Comparison of ENCODE assay signal across 19 cellular contexts in the genomic region with DNA sequence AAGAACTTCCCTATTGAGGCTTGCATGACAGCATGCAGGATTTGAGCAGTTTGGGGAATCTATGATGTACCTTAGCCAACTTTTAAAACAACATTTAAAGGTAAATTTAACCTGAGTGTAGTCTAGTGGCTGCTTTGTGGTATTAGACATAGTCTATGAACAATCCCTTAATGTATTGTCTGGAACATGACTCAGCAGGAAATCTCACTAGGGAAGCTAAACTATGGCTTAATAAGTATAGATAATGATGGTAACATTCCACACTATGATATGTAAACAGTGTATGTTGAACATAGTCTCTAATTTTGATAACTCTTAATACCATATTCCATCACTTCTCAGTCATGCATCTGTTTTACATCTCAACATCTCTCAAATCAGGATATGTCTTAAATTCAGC. TPM values are rescaled to one million over a fixed set of nuclear protein-coding genes. Genes with fewer than 3 reads are reported as not detected.
DNase-seq lines count a peak whose midpoint lies in the region; ATAC-seq, FAIRE-seq and TF ChIP-seq lines count a peak whose summit lies in the region.
"Had no signal": no experiment of that assay in that cellular context is flagged by ENCODE, and none has a peak within 500 bp of the region (broad histone marks: within the 10 kb centered on the region; RNA-seq: fewer than 3 reads in every experiment).

No MANE protein-coding gene starts in this region.

- FAIRE-seq in bronchial epithelial cell (lab: Jason Lieb, UNC) = no peak

- DNase-seq in EL (peak; percentile 62), PC-3 (peak; percentile 68), bronchial epithelial cell (ENCODE audit: low read depth) (peak; percentile 81), kidney tubule cell (ENCODE audit: low spot score) (peak; percentile 63), cerebellar cortex (ENCODE audit: low spot score) (no peak), NCI-H2227 treated with DMSO at 0.1 percent for 48 hours (lab: John Stamatoyannopoulos, UW) (no peak), LoVo (ENCODE audit: low spot score) (no peak)
- DNase-seq: activated CD8-positive, alpha-beta memory T cell treated with anti-CD3 and anti-CD28 coated beads, Interleukin-2, amount 10 ng/mL, durations not matched to agents 7 days and 5 days; activated naive CD4-positive, alpha-beta T cell; CD4-positive, CD25-positive, alpha-beta regulatory T cell; hypothalamus; left ventricle myocardium inferior; NCI-H2171 treated with DMSO at 0.1 percent for 48 hours; stimulated activated CD4-positive, alpha-beta T cell treated with anti-CD3 and anti-CD28 coated beads, Interleukin-2, amount 100 ng/mL, for 48 hours had no signal

- H3K4me3 ChIP-seq in PC-3 (ENCODE audit: low read length) (no peak overlapping the region), bronchial epithelial cell (ENCODE audit: low read depth, low read length) (no peak overlapping the region)
- H3K4me3 ChIP-seq: GM23338, left ventricle myocardium inferior had no signal

- no TSS peak for BruUV-seq in PC-3 (replicated peaks; lab: Mats Ljungman, UMichigan)

- H3K79me2 ChIP-seq in PC-3 (ENCODE audit: low read length) = peaks cover 3% of the 10 kb centered on the region; the same call in 1 of the 2 replicates

- ATAC-seq in PC-3 (peak; percentile 97), GM19467 (IDR thresholded peaks at IDR 0.05; ENCODE audit: unreplicated experiment) (no peak)
- ATAC-seq: activated CD8-positive, alpha-beta memory T cell treated with anti-CD3 and anti-CD28 coated beads, Interleukin-2, amount 10 ng/mL, durations not matched to agents 7 days and 5 days; GM23338; WTC11 had no signal

- H3K9ac ChIP-seq in PC-3 (ENCODE audit: low read length) = no peak overlapping the region

- H3K27me3 ChIP-seq in PC-3 (ENCODE audit: low read length) = no peaks in the 10 kb centered on the region
- H3K27me3 ChIP-seq in bronchial epithelial cell (ENCODE audit: control insufficient read depth, insufficient read depth, low read length) = no peaks in the 10 kb centered on the region

- POLR2A ChIA-PET in PC-3 (lab: Charles Lee; ENCODE audit: unreplicated experiment) = no interaction called here

- no peaks in the 10 kb centered on the region for H3K9me2 ChIP-seq in PC-3 (replicated peaks; ENCODE audit: low read length)

- no peaks in the 10 kb centered on the region for H3F3A ChIP-seq in PC-3 (ENCODE audit: low read length, unreplicated experiment)

- TF ChIP-seq CTCF in PC-3 (conservative IDR thresholded peaks at IDR 0.05; ENCODE audit: low read depth, low read length) = no peak
- no peak for TF ChIP-seq CTCF in bronchial epithelial cell (IDR thresholded peaks at IDR 0.05; ENCODE audit: insufficient read depth, low read length, severe bottlenecking)

- H4K20me1 ChIP-seq in PC-3 (ENCODE audit: low read length) = no peaks in the 10 kb centered on the region

- H3K36me3 ChIP-seq in PC-3 (ENCODE audit: low read depth, low read length) (no peaks in the 10 kb centered on the region; the same call in 1 of the 2 replicates), bronchial epithelial cell (ENCODE audit: control insufficient read depth, insufficient read depth, low read length) (no peaks in the 10 kb centered on the region)

- peaks cover 18% of the 10 kb centered on the region for H3K4me1 ChIP-seq in PC-3 (ENCODE audit: insufficient read depth, low read length)

- intact Hi-C loops in PC-3 (cut with micrococcal nuclease) = no loop called here

- peak overlapping the region; percentile 31; the same call in 1 of the 2 replicates for H3K4me2 ChIP-seq in PC-3 (ENCODE audit: low read length)
- H3K4me2 ChIP-seq: GM23338 had no signal

- CTCF ChIA-PET in PC-3 (lab: Charles Lee) = no interaction called here

- H2AFZ ChIP-seq in PC-3 (ENCODE audit: low read length) = no peak overlapping the region
- H2AFZ ChIP-seq: GM23338 had no signal

- no peaks in the 10 kb centered on the region for H3K9me3 ChIP-seq in PC-3 (ENCODE audit: low read length)
- H3K9me3 ChIP-seq: left ventricle myocardium inferior had no signal

- H3K27ac ChIP-seq in PC-3 (ENCODE audit: low read length) = peak overlapping the region; percentile 26; the same call in 1 of the 2 replicates
- H3K27ac ChIP-seq: left ventricle myocardium inferior had no signal

RNA-seq across cellular contexts. Expression of a gene that starts 52.1 kb away (rescaled TPM):
- not detected in 2 replicates for total RNA-seq in PC-3 (2014; rRNA removed)
- total RNA-seq in bronchial epithelial cell = not detected in 2 replicates
- total RNA-seq: activated CD8-positive, alpha-beta memory T cell treated with anti-CD3 and anti-CD28 coated beads, Interleukin-2, amount 10 ng/mL, durations not matched to agents 7 days and 5 days; CD4-positive, CD25-positive, alpha-beta regulatory T cell; G401; GM23338; left ventricle myocardium inferior; ureter; WTC11 had no signal

Comparison
In these comparisons a context has a peak if more than half of its experiments do, and no peak if none do; other contexts are left out.
1. DNase-seq: peak in EL (single experiment), PC-3 (single experiment), bronchial epithelial cell (single experiment) and kidney tubule cell (single experiment); none in cerebellar cortex (single experiment), NCI-H2227 treated with DMSO at 0.1 percent for 48 hours (single experiment) and LoVo (single experiment).